15 cellular contexts compared by ENCODE assay signal in genomic region chr21:29449306-29449940, GRCh38.
DNase-seq lines count a peak whose midpoint lies in the region; ATAC-seq and TF ChIP-seq lines count a peak whose summit lies in the region.
"Had no signal": no experiment of that assay in that cellular context is flagged by ENCODE, and none has a peak within 500 bp of the region (broad histone marks: within the 10 kb centered on the region; RNA-seq: fewer than 3 reads in every experiment).

No MANE protein-coding gene starts in this region.

- H3K4me3 Mint-ChIP-seq in activated naive CD4-positive, alpha-beta T cell treated with anti-CD3 and anti-CD28 coated beads, Interleukin-2, amount 10 ng/mL, durations not matched to agents 7 days and 5 days = peak overlapping the region; percentile 30
- H3K4me3 Mint-ChIP-seq in activated CD4-positive, alpha-beta memory T cell treated with anti-CD3 and anti-CD28 coated beads for 36 hours = peak overlapping the region; percentile 6
- peak overlapping the region; percentile 50 to 63 for H3K4me3 Mint-ChIP-seq in stimulated activated naive CD8-positive, alpha-beta T cell treated with anti-CD3 and anti-CD28 coated beads, Interleukin-15, amount 100 ng/mL, for 72 hours
- H3K4me3 Mint-ChIP-seq in MCF 10A (ENCODE audit: unreplicated experiment) = no peak overlapping the region

- H3K9me3 Mint-ChIP-seq in activated naive CD4-positive, alpha-beta T cell treated with anti-CD3 and anti-CD28 coated beads, Interleukin-2, amount 10 ng/mL, durations not matched to agents 7 days and 5 days = peaks cover 7% of the 10 kb centered on the region
- H3K9me3 Mint-ChIP-seq in activated CD4-positive, alpha-beta memory T cell treated with anti-CD3 and anti-CD28 coated beads for 36 hours = peaks cover 10% of the 10 kb centered on the region
- H3K9me3 Mint-ChIP-seq in stimulated activated naive CD8-positive, alpha-beta T cell treated with anti-CD3 and anti-CD28 coated beads, Interleukin-15, amount 100 ng/mL, for 72 hours = peaks cover 12 to 14% of the 10 kb centered on the region in 2 donors
- H3K9me3 Mint-ChIP-seq in MCF 10A (ENCODE audit: unreplicated experiment) = no peaks in the 10 kb centered on the region

- H3K27ac Mint-ChIP-seq in activated naive CD4-positive, alpha-beta T cell treated with anti-CD3 and anti-CD28 coated beads, Interleukin-2, amount 10 ng/mL, durations not matched to agents 7 days and 5 days = peak overlapping the region; percentile 95
- H3K27ac Mint-ChIP-seq in activated CD4-positive, alpha-beta memory T cell treated with anti-CD3 and anti-CD28 coated beads for 36 hours = peak overlapping the region; percentile 90
- H3K27ac Mint-ChIP-seq in stimulated activated naive CD8-positive, alpha-beta T cell treated with anti-CD3 and anti-CD28 coated beads, Interleukin-15, amount 100 ng/mL, for 72 hours = peak overlapping the region; percentile 89 to 95
- no peak overlapping the region for H3K27ac Mint-ChIP-seq in MCF 10A (ENCODE audit: low read depth, unreplicated experiment)

- ATAC-seq in stimulated activated naive CD8-positive, alpha-beta T cell treated with anti-CD3 and anti-CD28 coated beads, Interleukin-15, amount 100 ng/mL, for 72 hours = peak; percentile 85
- ATAC-seq: left lobe of liver, right cardiac atrium had no signal

- POLR2A ChIA-PET in activated CD4-positive, alpha-beta memory T cell treated with anti-CD3 and anti-CD28 coated beads for 36 hours (lab: Charles Lee) = no interaction called here
- POLR2A ChIA-PET in MCF 10A (lab: Yijun Ruan, JAX) = interaction anchor here (0.7 kb wide), 1 partner anchor 229 kb away, joined by 3 read pairs; no protein-coding TSS in a partner anchor

- H3K27me3 Mint-ChIP-seq in activated naive CD4-positive, alpha-beta T cell treated with anti-CD3 and anti-CD28 coated beads, Interleukin-2, amount 10 ng/mL, durations not matched to agents 7 days and 5 days = no peaks in the 10 kb centered on the region
- H3K27me3 Mint-ChIP-seq in activated CD4-positive, alpha-beta memory T cell treated with anti-CD3 and anti-CD28 coated beads for 36 hours = no peaks in the 10 kb centered on the region
- no peaks in the 10 kb centered on the region for H3K27me3 Mint-ChIP-seq in stimulated activated naive CD8-positive, alpha-beta T cell treated with anti-CD3 and anti-CD28 coated beads, Interleukin-15, amount 100 ng/mL, for 72 hours
- H3K27me3 Mint-ChIP-seq in MCF 10A (ENCODE audit: insufficient read depth, unreplicated experiment) = no peaks in the 10 kb centered on the region

- no peak for TF ChIP-seq CTCF in MCF 10A (IDR thresholded peaks at IDR 0.05; ENCODE audit: unreplicated experiment)

- intact Hi-C loops in activated CD4-positive, alpha-beta memory T cell treated with anti-CD3 and anti-CD28 coated beads for 36 hours (cut with micrococcal nuclease) = loop anchor here (1.0 kb wide), 1 partner anchor 13 kb away; no protein-coding TSS in a partner anchor
- intact Hi-C loops in MCF 10A (cut with micrococcal nuclease) = no loop called here
- intact Hi-C loops in posterior cingulate gyrus (cut with DNase I) = no loop called here

- peaks cover 15% of the 10 kb centered on the region for H3K4me1 Mint-ChIP-seq in activated naive CD4-positive, alpha-beta T cell treated with anti-CD3 and anti-CD28 coated beads, Interleukin-2, amount 10 ng/mL, durations not matched to agents 7 days and 5 days
- H3K4me1 Mint-ChIP-seq in activated CD4-positive, alpha-beta memory T cell treated with anti-CD3 and anti-CD28 coated beads for 36 hours (ENCODE audit: low read depth) = peaks cover 14% of the 10 kb centered on the region
- peaks cover 17% of the 10 kb centered on the region for H3K4me1 Mint-ChIP-seq in stimulated activated naive CD8-positive, alpha-beta T cell treated with anti-CD3 and anti-CD28 coated beads, Interleukin-15, amount 100 ng/mL, for 72 hours
- no peaks in the 10 kb centered on the region for H3K4me1 Mint-ChIP-seq in MCF 10A (ENCODE audit: insufficient read depth, unreplicated experiment)

- DNase-seq in activated naive CD4-positive, alpha-beta T cell treated with anti-CD3 and anti-CD28 coated beads, Interleukin-2, amount 10 ng/mL, durations not matched to agents 7 days and 5 days = peak; percentile 24
- DNase-seq in activated naive CD4-positive, alpha-beta T cell treated with Interleukin-2 at 50 U/mL for 16 hours = no peak
- DNase-seq in activated CD4-positive, alpha-beta memory T cell treated with anti-CD3 and anti-CD28 coated beads for 36 hours = no peak
- DNase-seq in dermis blood vessel endothelial cell = peak; percentile 30
- DNase-seq in stimulated activated naive CD8-positive, alpha-beta T cell treated with anti-CD3 and anti-CD28 coated beads, Interleukin-15, amount 100 ng/mL, for 72 hours = peak in 1 of 2 donors; percentile 5
- DNase-seq in MCF 10A (ENCODE audit: unreplicated experiment) = no peak
- no peak for DNase-seq in posterior cingulate gyrus
- no peak for DNase-seq in DMS 273 (lab: John Stamatoyannopoulos, UW; ENCODE audit: unreplicated experiment)
- DNase-seq: activated CD4-positive, alpha-beta T cell treated with anti-CD3 and anti-CD28 coated beads, Interleukin-2, amount 50 U/mL, for 48 hours; activated gamma-delta T cell; dorsolateral prefrontal cortex; NCI-H2227 treated with DMSO at 0.1 percent for 48 hours; occipital lobe; right cardiac atrium had no signal

- CTCF ChIA-PET in activated naive CD4-positive, alpha-beta T cell treated with anti-CD3 and anti-CD28 coated beads, Interleukin-2, amount 10 ng/mL, durations not matched to agents 7 days and 5 days (lab: Charles Lee) = interaction anchor here (0.8 to 2.1 kb wide), 4 partner anchors 11 to 73 kb away, joined by 3 to 7 read pairs (median 6); no protein-coding TSS in a partner anchor
- CTCF ChIA-PET in activated CD4-positive, alpha-beta memory T cell treated with anti-CD3 and anti-CD28 coated beads for 36 hours (lab: Charles Lee) = interaction anchor here (1.6 to 1.7 kb wide), 2 partner anchors 78 to 400 kb away, joined by 4 to 5 read pairs; no protein-coding TSS in a partner anchor
- CTCF ChIA-PET in MCF 10A (lab: Yijun Ruan, JAX) = interaction anchor here (0.6 to 1.5 kb wide), 5 partner anchors 23 to 406 kb away, joined by 3 to 4 read pairs (median 4); no protein-coding TSS in a partner anchor

- peaks cover 6% of the 10 kb centered on the region for H3K36me3 Mint-ChIP-seq in activated naive CD4-positive, alpha-beta T cell treated with anti-CD3 and anti-CD28 coated beads, Interleukin-2, amount 10 ng/mL, durations not matched to agents 7 days and 5 days
- H3K36me3 Mint-ChIP-seq in activated CD4-positive, alpha-beta memory T cell treated with anti-CD3 and anti-CD28 coated beads for 36 hours = peaks cover 10% of the 10 kb centered on the region
- peaks cover 1% of the 10 kb centered on the region for H3K36me3 Mint-ChIP-seq in MCF 10A (ENCODE audit: insufficient read depth, unreplicated experiment)

- BruUV-seq in MCF 10A (replicated peaks; lab: Mats Ljungman, UMichigan) = no TSS peak

Comparison
In these comparisons a context has a peak if more than half of its experiments do, and no peak if none do; other contexts are left out.
1. DNase-seq: peak in activated naive CD4-positive, alpha-beta T cell treated with anti-CD3 and anti-CD28 coated beads, Interleukin-2, amount 10 ng/mL, durations not matched to agents 7 days and 5 days (single experiment) and dermis blood vessel endothelial cell (single experiment); none in activated naive CD4-positive, alpha-beta T cell treated with Interleukin-2 at 50 U/mL for 16 hours (single experiment), activated CD4-positive, alpha-beta memory T cell treated with anti-CD3 and anti-CD28 coated beads for 36 hours (single experiment), MCF 10A (single experiment), posterior cingulate gyrus (0 of 10) and DMS 273 (single experiment).